Comparison of ENCODE assay signal across 1 cellular context in genomic region chr11:86069408-86070086, GRCh38.
TF ChIP-seq lines count a peak whose summit lies in the region.

No MANE protein-coding gene starts in this region.

TF ChIP-seq in K562, 482 proteins besides CTCF, POLR2A, EP300 and RAD21 (continued from another document and continues in another):
- TF ChIP-seq ZNF318 (IDR thresholded peaks at IDR 0.05; ENCODE audit: borderline replicate concordance in 1 of 2, low read depth in 1 of 2) = peak in 1 of 2 experiments; percentile 82; a peak in 1 of 4 replicates
- peak; percentile 89 for TF ChIP-seq ZNF592 (IDR thresholded peaks at IDR 0.05)
- peak in 1 of 2 experiments; percentile 73; a peak in 2 of 4 replicates for TF ChIP-seq RCOR1 (IDR thresholded peaks at IDR 0.05; ENCODE audit: borderline replicate concordance in 1 of 2, low read depth in 2 of 2, low read length in 2 of 2)
- peak; percentile 68 for TF ChIP-seq MEIS2 (IDR thresholded peaks at IDR 0.05; ENCODE audit: partially characterized antibody)
- TF ChIP-seq PKNOX1 (IDR thresholded peaks at IDR 0.05) = peak; percentile 73
- no peak; the same call in 1 of the 2 replicates for TF ChIP-seq ATF4 (CRISPR knock-in tag; IDR thresholded peaks at IDR 0.05)
- TF ChIP-seq ZEB2 (IDR thresholded peaks at IDR 0.05) = peak; percentile 49
- TF ChIP-seq TBP (optimal IDR thresholded peaks at IDR 0.05; ENCODE audit: low read depth, low read length) = peak; percentile 38
- no peak for TF ChIP-seq HDAC8 (tag; IDR thresholded peaks at IDR 0.05)
- TF ChIP-seq ZMIZ1 (IDR thresholded peaks at IDR 0.05; ENCODE audit: low read depth in 2 of 2, low read length in 2 of 2) = no peak
- peak; percentile 75 for TF ChIP-seq ZBTB40 (IDR thresholded peaks at IDR 0.05)
- no peak for TF ChIP-seq ZBTB40 (CRISPR knock-in tag; IDR thresholded peaks at IDR 0.05)
- TF ChIP-seq ZNF316 (IDR thresholded peaks at IDR 0.05) = no peak
- TF ChIP-seq MECOM (CRISPR knock-in tag; IDR thresholded peaks at IDR 0.05) = no peak
- TF ChIP-seq PHF8 (IDR thresholded peaks at IDR 0.05; ENCODE audit: borderline replicate concordance, low read length) = peak; percentile 62; the same call in 1 of the 2 replicates
- peak; percentile 52; the same call in 1 of the 2 replicates for TF ChIP-seq CTBP1 (IDR thresholded peaks at IDR 0.05; ENCODE audit: borderline replicate concordance)
- TF ChIP-seq TCF7L2 (IDR thresholded peaks at IDR 0.05; ENCODE audit: low read depth, low read length) = peak; percentile 42; the same call in 1 of the 2 replicates
- 0 out of 2 replicates have a peak, but pooled peaks have one; percentile 33 for TF ChIP-seq SMARCC2 (IDR thresholded peaks at IDR 0.05; ENCODE audit: low read depth)
- TF ChIP-seq HLTF (IDR thresholded peaks at IDR 0.05) = no peak
- TF ChIP-seq HEY1 (CRISPR knock-in tag; IDR thresholded peaks at IDR 0.05; ENCODE audit: borderline replicate concordance) = 0 out of 2 replicates have a peak, but pooled peaks have one; percentile 79
